In genomic region chr18:59769105-59769865, GRCh38 we compare ENCODE assay signal across 25 cellular contexts.
DNase-seq lines count a peak whose midpoint lies in the region; ATAC-seq and TF ChIP-seq lines count a peak whose summit lies in the region.
"Had no signal": no experiment of that assay in that cellular context is flagged by ENCODE, and none has a peak within 500 bp of the region (broad histone marks: within the 10 kb centered on the region; RNA-seq: fewer than 3 reads in every experiment).

No MANE protein-coding gene starts in this region.

- H3K36me3 ChIP-seq in left lung = no peaks in the 10 kb centered on the region
- H3K36me3 ChIP-seq in upper lobe of right lung = no peaks in the 10 kb centered on the region
- no peaks in the 10 kb centered on the region for H3K36me3 ChIP-seq in heart left ventricle
- H3K36me3 ChIP-seq: BLaER1, brain microvascular endothelial cell, colonic mucosa, esophagus squamous epithelium, MG63, prostate gland, tibial artery had no signal

- POLR2A ChIA-PET in activated CD4-positive, alpha-beta memory T cell treated with anti-CD3 and anti-CD28 coated beads for 36 hours (lab: Charles Lee) = no interaction called here

- no peak overlapping the region for H3K4me3 ChIP-seq in choroid plexus epithelial cell (ENCODE audit: low read depth, low read length)
- no peak overlapping the region for H3K4me3 ChIP-seq in left lung
- H3K4me3 ChIP-seq in upper lobe of right lung = no peak overlapping the region
- no peak overlapping the region for H3K4me3 ChIP-seq in heart left ventricle
- H3K4me3 ChIP-seq: BLaER1, colonic mucosa, esophagus squamous epithelium, MG63, prostate gland, skin epidermis, tibial artery had no signal

- H3K27me3 Mint-ChIP-seq in HFFc6 (ENCODE audit: insufficient read depth) = no peaks in the 10 kb centered on the region; the same call in none of the 2 replicates
- peaks cover 10% of the 10 kb centered on the region for H3K27me3 Mint-ChIP-seq in activated CD4-positive, alpha-beta memory T cell treated with anti-CD3 and anti-CD28 coated beads for 36 hours

- H3K4me1 ChIP-seq in left lung = no peaks in the 10 kb centered on the region
- H3K4me1 ChIP-seq in upper lobe of right lung = no peaks in the 10 kb centered on the region
- no peaks in the 10 kb centered on the region for H3K4me1 ChIP-seq in heart left ventricle
- H3K4me1 ChIP-seq: BLaER1, colonic mucosa, esophagus squamous epithelium, prostate gland had no signal

- peak; percentile 19 for ATAC-seq in left lung
- ATAC-seq in upper lobe of right lung = no peak
- ATAC-seq in heart left ventricle = no peak
- ATAC-seq: HepG2; stimulated activated effector memory CD8-positive, alpha-beta T cell treated with anti-CD3 and anti-CD28 coated beads, Interleukin-12 subunit alpha, Interleukin-12 subunit beta, amount 100 ng/mL, for 72 hours had no signal

- H3K27ac Mint-ChIP-seq in HFFc6 = peak overlapping the region; percentile 36
- no peak overlapping the region for H3K27ac Mint-ChIP-seq in activated CD4-positive, alpha-beta memory T cell treated with anti-CD3 and anti-CD28 coated beads for 36 hours
- H3K27ac Mint-ChIP-seq: stimulated activated effector memory CD8-positive, alpha-beta T cell treated with anti-CD3 and anti-CD28 coated beads, Interleukin-12 subunit alpha, Interleukin-12 subunit beta, amount 100 ng/mL, for 72 hours had no signal

- H3K27ac ChIP-seq in left lung (peak overlapping the region in 1 of 2 donors; percentile 54), upper lobe of right lung (peak overlapping the region; percentile 36), heart left ventricle (no peak overlapping the region)
- H3K27ac ChIP-seq: BLaER1, brain microvascular endothelial cell, colonic mucosa, prostate gland had no signal

- intact Hi-C loops in left lung (cut with DNase I) = no loop called here
- intact Hi-C loops in upper lobe of right lung (cut with DNase I) = no loop called here
- intact Hi-C loops in activated CD4-positive, alpha-beta memory T cell treated with anti-CD3 and anti-CD28 coated beads for 36 hours (cut with micrococcal nuclease) = no loop called here
- intact Hi-C loops in heart left ventricle (cut with DNase I) = no loop called here

- H3K27me3 ChIP-seq in left lung (no peaks in the 10 kb centered on the region), upper lobe of right lung (no peaks in the 10 kb centered on the region), heart left ventricle (peaks cover 0 to 5% (median 0%) of the 10 kb centered on the region in 9 donors)
- H3K27me3 ChIP-seq: BLaER1, brain microvascular endothelial cell, colonic mucosa, MG63, tibial artery had no signal

- peaks cover 10% of the 10 kb centered on the region for H3K36me3 Mint-ChIP-seq in HFFc6 (ENCODE audit: low read depth)
- no peaks in the 10 kb centered on the region for H3K36me3 Mint-ChIP-seq in activated CD4-positive, alpha-beta memory T cell treated with anti-CD3 and anti-CD28 coated beads for 36 hours
- H3K36me3 Mint-ChIP-seq: activated naive CD8-positive, alpha-beta T cell treated with anti-CD3 and anti-CD28 coated beads, Interleukin-2, amount 10 ng/mL, durations not matched to agents 7 days and 5 days; stimulated activated effector memory CD8-positive, alpha-beta T cell treated with anti-CD3 and anti-CD28 coated beads, Interleukin-12 subunit alpha, Interleukin-12 subunit beta, amount 100 ng/mL, for 72 hours had no signal

- no peak for TF ChIP-seq POLR2A in heart left ventricle (IDR thresholded peaks at IDR 0.05)

- CTCF ChIA-PET in activated CD4-positive, alpha-beta memory T cell treated with anti-CD3 and anti-CD28 coated beads for 36 hours (lab: Charles Lee) = interaction anchor here (0.6 kb wide), 1 partner anchor 29 kb away, joined by 3 read pairs; no protein-coding TSS in a partner anchor

- H3K9me3 ChIP-seq in left lung (no peaks in the 10 kb centered on the region), upper lobe of right lung (no peaks in the 10 kb centered on the region), heart left ventricle (peaks cover 0 to 9% (median 0%) of the 10 kb centered on the region in 12 donors)
- H3K9me3 ChIP-seq: BLaER1, colonic mucosa, prostate gland, tibial artery had no signal

- H3K4me1 Mint-ChIP-seq in HFFc6 (ENCODE audit: low read depth) = peaks cover 37% of the 10 kb centered on the region
- H3K4me1 Mint-ChIP-seq in activated CD4-positive, alpha-beta memory T cell treated with anti-CD3 and anti-CD28 coated beads for 36 hours (ENCODE audit: low read depth) = no peaks in the 10 kb centered on the region
- H3K4me1 Mint-ChIP-seq: activated naive CD8-positive, alpha-beta T cell treated with anti-CD3 and anti-CD28 coated beads, Interleukin-2, amount 10 ng/mL, durations not matched to agents 7 days and 5 days; stimulated activated effector memory CD8-positive, alpha-beta T cell treated with anti-CD3 and anti-CD28 coated beads, Interleukin-12 subunit alpha, Interleukin-12 subunit beta, amount 100 ng/mL, for 72 hours had no signal

- DNase-seq in HFFc6 (peak; percentile 27), choroid plexus epithelial cell (ENCODE audit: low read depth) (peak; percentile 72), left lung (no peak), upper lobe of right lung (no peak), heart left ventricle (no peak), NCI-H128 (lab: John Stamatoyannopoulos, UW; ENCODE audit: unreplicated experiment) (no peak)
- DNase-seq in activated CD4-positive, alpha-beta memory T cell treated with anti-CD3 and anti-CD28 coated beads for 36 hours = no peak
- DNase-seq: activated CD8-positive, alpha-beta memory T cell treated with anti-CD3 and anti-CD28 coated beads, Interleukin-2, amount 50 U/mL, for 48 hours; activated naive CD8-positive, alpha-beta T cell treated with anti-CD3 and anti-CD28 coated beads, Interleukin-2, amount 10 ng/mL, durations not matched to agents 7 days and 5 days; brain microvascular endothelial cell; colonic mucosa; COR-L47; esophagus squamous epithelium; GOT3; hypothalamus; MG63; NCI-H1436; NCI-H526; stimulated activated CD4-positive, alpha-beta T cell treated with anti-CD3 and anti-CD28 coated beads, Interleukin-2, amount 100 ng/mL, for 24 hours had no signal

- H3K9me3 Mint-ChIP-seq in HFFc6 = no peaks in the 10 kb centered on the region
- peaks cover 10% of the 10 kb centered on the region for H3K9me3 Mint-ChIP-seq in activated CD4-positive, alpha-beta memory T cell treated with anti-CD3 and anti-CD28 coated beads for 36 hours
- H3K9me3 Mint-ChIP-seq: activated naive CD8-positive, alpha-beta T cell treated with anti-CD3 and anti-CD28 coated beads, Interleukin-2, amount 10 ng/mL, durations not matched to agents 7 days and 5 days had no signal

- 64 to 72% (median 69%) methylated on average over 3 of the region's 3 CpGs for WGBS in heart left ventricle, 4 donors

- no peak for TF ChIP-seq CTCF in HFFc6 (IDR thresholded peaks at IDR 0.05)
- no peak for TF ChIP-seq CTCF in choroid plexus epithelial cell (conservative IDR thresholded peaks at IDR 0.05; ENCODE audit: low read depth, low read length)
- no peak for TF ChIP-seq CTCF in left lung (IDR thresholded peaks at IDR 0.05)
- TF ChIP-seq CTCF in upper lobe of right lung (IDR thresholded peaks at IDR 0.05) = no peak
- no peak for TF ChIP-seq CTCF in heart left ventricle (IDR thresholded peaks at IDR 0.05)

- peak overlapping the region; percentile 9; the same call in 1 of the 2 replicates for H3K4me3 Mint-ChIP-seq in HFFc6
- H3K4me3 Mint-ChIP-seq in activated CD4-positive, alpha-beta memory T cell treated with anti-CD3 and anti-CD28 coated beads for 36 hours = no peak overlapping the region
- H3K4me3 Mint-ChIP-seq: activated naive CD8-positive, alpha-beta T cell treated with anti-CD3 and anti-CD28 coated beads, Interleukin-2, amount 10 ng/mL, durations not matched to agents 7 days and 5 days; stimulated activated effector memory CD8-positive, alpha-beta T cell treated with anti-CD3 and anti-CD28 coated beads, Interleukin-12 subunit alpha, Interleukin-12 subunit beta, amount 100 ng/mL, for 72 hours had no signal

Comparison
In these comparisons a context has a peak if more than half of its experiments do, and no peak if none do; other contexts are left out.
1. DNase-seq: peak in HFFc6 (single experiment) and choroid plexus epithelial cell (single experiment); none in left lung (0 of 2), upper lobe of right lung (single experiment), activated CD4-positive, alpha-beta memory T cell treated with anti-CD3 and anti-CD28 coated beads for 36 hours (single experiment), heart left ventricle (0 of 5) and NCI-H128 (single experiment).